In genomic region chr4:88409789-88410188, GRCh38 we compare ENCODE assay signal across 10 cellular contexts. TPM values are rescaled to one million over a fixed set of nuclear protein-coding genes. Genes with fewer than 3 reads are reported as not detected.
"Had no signal": no experiment of that assay in that cellular context is flagged by ENCODE, and none has a peak within 500 bp of the region (broad histone marks: within the 10 kb centered on the region; RNA-seq: fewer than 3 reads in every experiment).

No MANE protein-coding gene starts in this region.

- H3K9ac ChIP-seq: GM23248 had no signal

- FAIRE-seq: K562 had no signal

- H3K4me3 Mint-ChIP-seq: HFFc6 had no signal

- ATAC-seq: HCT116, K562 had no signal

- H2AFZ ChIP-seq: GM23248 had no signal

- DNase-seq: GM23248, GOT3, H7, HFFc6, IMR-90, KG1 had no signal

- H3K4me3 ChIP-seq: GM23248, HAP-1, K562 had no signal

- H3K4me1 ChIP-seq: HAP-1 had no signal

- H3K27ac ChIP-seq: GM23248, HL-60 had no signal

- H3K27ac Mint-ChIP-seq: HFFc6 had no signal

- H3K9me3 ChIP-seq: HAP-1 had no signal

- H3K9me3 Mint-ChIP-seq: HFFc6 had no signal

RNA-seq across cellular contexts. Expression of gene HERC5, which starts 47.1 kb away (rescaled TPM):
- polyA plus RNA-seq: IMR-90, K562 had no signal
